In genomic region chr4:152605641-152606304, GRCh38 we compare ENCODE assay signal across 9 cellular contexts.
DNase-seq lines count a peak whose midpoint lies in the region; ATAC-seq, FAIRE-seq and TF ChIP-seq lines count a peak whose summit lies in the region.
"Had no signal": no experiment of that assay in that cellular context is flagged by ENCODE, and none has a peak within 500 bp of the region (broad histone marks: within the 10 kb centered on the region; RNA-seq: fewer than 3 reads in every experiment).

No MANE protein-coding gene starts in this region.

- ATAC-seq in Right ventricle myocardium inferior (peak; percentile 78), K562 (no peak), upper lobe of right lung (peak; percentile 11)

- H3K36me3 ChIP-seq in K562 (ENCODE audit: control insufficient read depth, insufficient read depth, low read length) = no peaks in the 10 kb centered on the region
- H3K36me3 ChIP-seq in upper lobe of right lung = no peaks in the 10 kb centered on the region

- peaks cover 10 to 39% of the 10 kb centered on the region in 2 experiments; a peak in 3 of 5 replicates for H3K27me3 ChIP-seq in K562 (ENCODE audit: control insufficient read depth in 2 of 2, insufficient read depth in 2 of 2, low read length in 2 of 2)
- no peaks in the 10 kb centered on the region for H3K27me3 ChIP-seq in upper lobe of right lung

- H3K9me3 ChIP-seq in K562 (replicated peaks; ENCODE audit: control insufficient read depth, insufficient read depth, low read depth, low read length) (no peaks in the 10 kb centered on the region), upper lobe of right lung (no peaks in the 10 kb centered on the region)

- H3K27me3 Mint-ChIP-seq in immature natural killer cell (ENCODE audit: low read depth in 3 of 3) = peaks cover 0 to 3% (median 1%) of the 10 kb centered on the region in 3 donors

- H2AFZ ChIP-seq in K562 (ENCODE audit: low read depth, low read length) = no peak overlapping the region

- CTCF ChIA-PET in K562 (lab: Yijun Ruan, JAX; ENCODE audit: low intra/inter-chr PET ratio) = no interaction called here

- H3K27ac Mint-ChIP-seq in immature natural killer cell = no peak overlapping the region

- no peak for DNase-seq in Right ventricle myocardium inferior (ENCODE audit: missing footprints)
- DNase-seq in cardiac septum (ENCODE audit: low spot score) = no peak
- DNase-seq in K562 (ENCODE audit: extremely low read depth in 1 of 4, low spot score in 3 of 4) = no peak
- peak; percentile 38 for DNase-seq in kidney tubule cell (ENCODE audit: low spot score)
- DNase-seq in upper lobe of right lung = no peak
- DNase-seq in cerebellar nuclear complex (lab: John Stamatoyannopoulos, UW) = no peak
- DNase-seq in OCI-M2 (lab: John Stamatoyannopoulos, UW; ENCODE audit: unreplicated experiment) = no peak
- no peak for DNase-seq in immature natural killer cell
- DNase-seq: activated CD4-positive, CD25-positive, alpha-beta regulatory T cell treated with anti-CD3 and anti-CD28 coated beads, Interleukin-2, amount 50 U/mL, for 72 hours had no signal

- TF ChIP-seq POLR2A in K562 (conservative IDR thresholded peaks at IDR 0.05) = no peak

- BruUV-seq in K562 (replicated peaks; lab: Mats Ljungman, UMichigan) = no TSS peak

- TF ChIP-seq CTCF in K562 (IDR thresholded peaks at IDR 0.05 in 2 of 3, conservative IDR thresholded peaks at IDR 0.05 in 1 of 3; ENCODE audit: insufficient read depth in 2 of 3, low read depth in 1 of 3, low read length in 3 of 3) (no peak), upper lobe of right lung (IDR thresholded peaks at IDR 0.05) (no peak)

- no peak for TF ChIP-seq RAD21 in K562 (CRISPR knock-in tag; conservative IDR thresholded peaks at IDR 0.05 in 1 of 2, IDR thresholded peaks at IDR 0.05 in 1 of 2)

- POLR2A ChIA-PET in K562 (lab: Yijun Ruan, JAX) = no interaction called here

- FAIRE-seq in K562 (lab: Jason Lieb, UNC) = peak; percentile 26

- no peak for TF ChIP-seq EP300 in K562 (IDR thresholded peaks at IDR 0.05; ENCODE audit: low read length)

- intact Hi-C loops in Right ventricle myocardium inferior (cut with DNase I) = no loop called here
- intact Hi-C loops in cardiac septum (cut with DNase I) = no loop called here
- intact Hi-C loops in K562 (cut with micrococcal nuclease) = no loop called here
- intact Hi-C loops in upper lobe of right lung (cut with DNase I) = no loop called here

- H3K27ac ChIP-seq in K562 (ENCODE audit: extremely low read depth, low read depth, low read length) = no peak overlapping the region
- no peak overlapping the region for H3K27ac ChIP-seq in upper lobe of right lung

- H3K4me1 ChIP-seq in K562 (replicated peaks in 1 of 2; ENCODE audit: control insufficient read depth in 2 of 2, insufficient read depth in 2 of 2, low read length in 2 of 2) (no peaks in the 10 kb centered on the region), upper lobe of right lung (no peaks in the 10 kb centered on the region)

- no peak overlapping the region for H3K9ac ChIP-seq in K562 (ENCODE audit: insufficient read depth in 1 of 2, low read depth in 2 of 2, low read length in 2 of 2)

- no peaks in the 10 kb centered on the region; the same call in 1 of the 2 replicates for H4K20me1 ChIP-seq in K562 (replicated peaks; ENCODE audit: control insufficient read depth, insufficient read depth, low read length)

- H3K4me1 Mint-ChIP-seq in immature natural killer cell = no peaks in the 10 kb centered on the region

- H3K4me3 Mint-ChIP-seq in immature natural killer cell = no peak overlapping the region

- H3K4me3 ChIP-seq in K562 = no peak overlapping the region
- H3K4me3 ChIP-seq in upper lobe of right lung = no peak overlapping the region

- H3K9me3 Mint-ChIP-seq in immature natural killer cell = no peaks in the 10 kb centered on the region

- no peaks in the 10 kb centered on the region for H3K36me3 Mint-ChIP-seq in immature natural killer cell

- WGBS in K562 (ENCODE audit: insufficient coverage, low coverage, missing lambda C conversion rate) = 2% methylated on average over 10 of the region's 10 CpGs

- no peaks in the 10 kb centered on the region for H3K79me2 ChIP-seq in K562 (ENCODE audit: control insufficient read depth, insufficient read depth, low read length)

- H3K9me1 ChIP-seq in K562 (ENCODE audit: control insufficient read depth, insufficient read depth, low read length) = no peaks in the 10 kb centered on the region

- no peak overlapping the region for H3K4me2 ChIP-seq in K562 (ENCODE audit: insufficient read depth, low read length)

- in situ Hi-C loops in K562 (cut with MboI) = no loop called here

TF ChIP-seq in K562, 482 proteins besides CTCF, POLR2A, EP300 and RAD21:
- TF ChIP-seq FOSL1 (tag; conservative IDR thresholded peaks at IDR 0.05) = peak; percentile 62
- no peak for TF ChIP-seq GATA2 (CRISPR knock-in tag; IDR thresholded peaks at IDR 0.05)
- peak in 1 of 2 experiments; percentile 18; a peak in 1 of 4 replicates for TF ChIP-seq SRF (CRISPR knock-in tag; IDR thresholded peaks at IDR 0.05)
- no peak for TF ChIP-seq GTF2B (IDR thresholded peaks at IDR 0.05; ENCODE audit: extremely low read depth, insufficient read length)
- TF ChIP-seq JUND (IDR thresholded peaks at IDR 0.05; ENCODE audit: borderline replicate concordance, low read depth, low read length) = peak; percentile 26; the same call in 1 of the 2 replicates
- no peak for TF ChIP-seq JUND (tag; IDR thresholded peaks at IDR 0.05; ENCODE audit: borderline replicate concordance, low read depth, low read length)
- TF ChIP-seq, protein P1, sequence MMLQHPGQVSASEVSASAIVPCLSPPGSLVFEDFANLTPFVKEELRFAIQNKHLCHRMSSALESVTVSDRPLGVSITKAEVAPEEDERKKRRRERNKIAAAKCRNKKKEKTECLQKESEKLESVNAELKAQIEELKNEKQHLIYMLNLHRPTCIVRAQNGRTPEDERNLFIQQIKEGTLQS (IDR thresholded peaks at IDR 0.05) = peak; percentile 57; the same call in 1 of the 2 replicates
- TF ChIP-seq, protein P1 (CRISPR knock-in tag; conservative IDR thresholded peaks at IDR 0.05) = no peak
